Comparison of ENCODE assay signal across 9 cellular contexts in genomic region chr9:113520109-113520642, GRCh38. TPM values are rescaled to one million over a fixed set of nuclear protein-coding genes. Genes with fewer than 3 reads are reported as not detected.
DNase-seq lines count a peak whose midpoint lies in the region; ATAC-seq and TF ChIP-seq lines count a peak whose summit lies in the region.
"Had no signal": no experiment of that assay in that cellular context is flagged by ENCODE, and none has a peak within 500 bp of the region (broad histone marks: within the 10 kb centered on the region; RNA-seq: fewer than 3 reads in every experiment).

No MANE protein-coding gene starts in this region.

- H3K9me3 ChIP-seq in lung (ENCODE audit: control insufficient read depth in 2 of 2, insufficient read depth in 1 of 2, low read length in 1 of 2), result no peaks in the 10 kb centered on the region

- peak; percentile 78 for DNase-seq in A172 (ENCODE audit: low spot score)
- DNase-seq in activated naive CD4-positive, alpha-beta T cell treated with anti-CD3 and anti-CD28 coated beads, Interleukin-2, amount 10 ng/mL, durations not matched to agents 7 days and 5 days, result peak; percentile 32
- no peak for DNase-seq in lung (ENCODE audit: low spot score)
- no peak for DNase-seq in NCI-H2081 treated with DMSO at 0.1 percent for 48 hours (lab: John Stamatoyannopoulos, UW)
- DNase-seq in NCI-H510A treated with DMSO at 0.1 percent for 48 hours (lab: John Stamatoyannopoulos, UW), result no peak
- no peak for DNase-seq in NCI-H526 treated with DMSO at 0.1 percent for 48 hours (lab: John Stamatoyannopoulos, UW)

- peaks cover 92% of the 10 kb centered on the region for H3K4me1 Mint-ChIP-seq in activated naive CD4-positive, alpha-beta T cell treated with anti-CD3 and anti-CD28 coated beads, Interleukin-2, amount 10 ng/mL, durations not matched to agents 7 days and 5 days

- H3K27ac ChIP-seq in KMS-11 (0 out of 2 replicates have a peak overlapping the region, but pooled peaks have one; percentile 7), lung (ENCODE audit: low read depth in 1 of 2, low read length in 1 of 2) (peak overlapping the region; percentile 14 to 25)

- ATAC-seq in lung (ENCODE audit: insufficient read depth, low FRiP score), result no peak
- ATAC-seq in GM18498 (IDR thresholded peaks at IDR 0.05; ENCODE audit: unreplicated experiment), result no peak

- no peaks in the 10 kb centered on the region for H3K27me3 ChIP-seq in KMS-11 (ENCODE audit: insufficient read depth, low read depth)
- no peaks in the 10 kb centered on the region for H3K27me3 ChIP-seq in lung (ENCODE audit: control insufficient read depth, insufficient read depth)

- no peaks in the 10 kb centered on the region for H3K36me3 ChIP-seq in KMS-11 (ENCODE audit: insufficient read depth)
- H3K36me3 ChIP-seq in lung (ENCODE audit: control insufficient read depth in 2 of 2, insufficient read depth in 2 of 2, low read length in 2 of 2), result peaks cover 9 to 18% of the 10 kb centered on the region in 2 donors

- no peaks in the 10 kb centered on the region for H3K9me3 Mint-ChIP-seq in activated naive CD4-positive, alpha-beta T cell treated with anti-CD3 and anti-CD28 coated beads, Interleukin-2, amount 10 ng/mL, durations not matched to agents 7 days and 5 days

- H3K4me3 ChIP-seq in KMS-11 (IDR thresholded peaks at IDR 0.05; ENCODE audit: insufficient read depth, low read depth, low read length) (no peak overlapping the region), lung (no peak overlapping the region)

- H3K4me3 Mint-ChIP-seq in activated naive CD4-positive, alpha-beta T cell treated with anti-CD3 and anti-CD28 coated beads, Interleukin-2, amount 10 ng/mL, durations not matched to agents 7 days and 5 days, result no peak overlapping the region
- H3K4me3 Mint-ChIP-seq: B cell had no signal

- peak overlapping the region; percentile 98 for H3K4me2 ChIP-seq in KMS-11

- CTCF ChIA-PET in activated naive CD4-positive, alpha-beta T cell treated with anti-CD3 and anti-CD28 coated beads, Interleukin-2, amount 10 ng/mL, durations not matched to agents 7 days and 5 days (lab: Charles Lee), result interaction anchor here (1.1 to 1.5 kb wide), 3 partner anchors 8 to 72 kb away, joined by 3 to 6 read pairs (median 4); no protein-coding TSS in a partner anchor

- 86 to 88% methylated on average over 6 of the region's 6 CpGs for WGBS in lung, 2 donors

- no peak for TF ChIP-seq CTCF in KMS-11 (conservative IDR thresholded peaks at IDR 0.05; ENCODE audit: low read depth, low read length)
- no peak for TF ChIP-seq CTCF in lung (IDR thresholded peaks at IDR 0.05; ENCODE audit: control extremely low read depth, extremely low read depth)

- no peaks in the 10 kb centered on the region for H4K20me1 ChIP-seq in KMS-11 (ENCODE audit: insufficient read depth)

- H3K27me3 Mint-ChIP-seq in activated naive CD4-positive, alpha-beta T cell treated with anti-CD3 and anti-CD28 coated beads, Interleukin-2, amount 10 ng/mL, durations not matched to agents 7 days and 5 days, result no peaks in the 10 kb centered on the region
- H3K27me3 Mint-ChIP-seq: B cell had no signal

- H3K36me3 Mint-ChIP-seq in activated naive CD4-positive, alpha-beta T cell treated with anti-CD3 and anti-CD28 coated beads, Interleukin-2, amount 10 ng/mL, durations not matched to agents 7 days and 5 days, result peaks cover 12% of the 10 kb centered on the region

- H3K9ac ChIP-seq in KMS-11, result no peak overlapping the region

- H2AFZ ChIP-seq in KMS-11 (ENCODE audit: low read depth), result no peak overlapping the region

- H3K79me2 ChIP-seq in KMS-11 (ENCODE audit: insufficient read depth, low read depth), result peaks cover 43% of the 10 kb centered on the region; the same call in 1 of the 2 replicates

- H3K4me1 ChIP-seq in KMS-11 (ENCODE audit: low read depth, poor library complexity, severe bottlenecking) (peaks cover 93% of the 10 kb centered on the region), lung (ENCODE audit: control insufficient read depth in 2 of 2, insufficient read depth in 2 of 2, low read length in 2 of 2) (peaks cover 3 to 37% of the 10 kb centered on the region in 2 donors)

- H3K27ac Mint-ChIP-seq in activated naive CD4-positive, alpha-beta T cell treated with anti-CD3 and anti-CD28 coated beads, Interleukin-2, amount 10 ng/mL, durations not matched to agents 7 days and 5 days, result no peak overlapping the region
- H3K27ac Mint-ChIP-seq: B cell had no signal

RNA-seq across cellular contexts. Expression of gene RGS3, which starts 56.6 kb away (rescaled TPM):
- 65.8 and 75.3 TPM in 2 replicates for total RNA-seq in A172 (2014; rRNA removed; shearing (Covaris generic))
- total RNA-seq in lung, result 10 to 100 TPM; 79.0 to 91.8 TPM
- polyA plus RNA-seq in lung, result 10 to 100 TPM; 43.0 to 68.8 TPM

Comparison
In these comparisons a context has a peak if more than half of its experiments do, and no peak if none do; other contexts are left out.
1. DNase-seq: peak in A172 (single experiment) and activated naive CD4-positive, alpha-beta T cell treated with anti-CD3 and anti-CD28 coated beads, Interleukin-2, amount 10 ng/mL, durations not matched to agents 7 days and 5 days (single experiment); none in lung (single experiment), NCI-H2081 treated with DMSO at 0.1 percent for 48 hours (single experiment), NCI-H510A treated with DMSO at 0.1 percent for 48 hours (single experiment) and NCI-H526 treated with DMSO at 0.1 percent for 48 hours (single experiment).